22 cellular contexts compared by ENCODE assay signal in the genomic region with DNA sequence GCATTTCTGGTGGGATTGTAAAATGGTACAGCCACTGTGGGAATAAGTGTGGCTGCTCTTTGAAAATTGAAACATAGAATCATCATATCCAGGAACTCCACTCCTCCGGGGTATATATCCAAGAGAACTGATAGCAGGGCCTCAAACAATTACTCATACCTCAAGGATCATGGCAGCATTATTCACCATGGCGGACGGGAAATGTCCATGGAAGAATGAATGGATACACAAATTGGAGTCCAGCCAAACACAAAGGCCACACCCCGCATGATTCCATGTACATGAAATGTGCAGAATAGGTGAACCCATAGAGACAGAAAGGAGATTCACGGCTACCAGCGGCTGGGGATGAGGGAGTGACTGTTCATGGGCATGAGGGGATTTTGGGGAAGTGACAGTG. TPM values are rescaled to one million over a fixed set of nuclear protein-coding genes. Genes with fewer than 3 reads are reported as not detected.
DNase-seq lines count a peak whose midpoint lies in the region; ATAC-seq and TF ChIP-seq lines count a peak whose summit lies in the region.
"Had no signal": no experiment of that assay in that cellular context is flagged by ENCODE, and none has a peak within 500 bp of the region (broad histone marks: within the 10 kb centered on the region; RNA-seq: fewer than 3 reads in every experiment).

No MANE protein-coding gene starts in this region.

- POLR2A ChIA-PET in IMR-90 (lab: Charles Lee; ENCODE audit: unreplicated experiment), result no interaction called here

- H3K27ac Mint-ChIP-seq in progenitor cell of endocrine pancreas, result no peak overlapping the region
- H3K27ac Mint-ChIP-seq: activated B cell treated with CpG ODN at 0.5 μM for 24 hours; activated CD4-positive, alpha-beta memory T cell treated with anti-CD3 and anti-CD28 coated beads, Interleukin-2, amount 10 ng/mL, durations not matched to agents 7 days and 5 days; neural progenitor cell had no signal

- BruUV-seq in IMR-90 (replicated peaks; lab: Mats Ljungman, UMichigan), result no TSS peak

- H3K27me3 ChIP-seq in BLaER1 (no peaks in the 10 kb centered on the region), IMR-90 (ENCODE audit: control insufficient read depth, insufficient read depth, low read length) (no peaks in the 10 kb centered on the region)
- H3K27me3 ChIP-seq: body of pancreas, colonic mucosa, neural progenitor cell, Peyer's patch had no signal

- H4K91ac ChIP-seq in IMR-90 (ENCODE audit: insufficient read depth, low read depth, low read length), result no peak overlapping the region

- 100% methylated on average over 1 of the region's 6 CpGs; no CpG with 5 or more reads in 1 of the 2 experiments for WGBS in IMR-90 (ENCODE audit: extremely low coverage in 2 of 2, insufficient read length in 1 of 2), 2 experiments

- H3K27me3 Mint-ChIP-seq in progenitor cell of endocrine pancreas, result peaks cover 5% of the 10 kb centered on the region

- no peak overlapping the region for H2BK20ac ChIP-seq in IMR-90 (ENCODE audit: low read depth, low read length)

- H3K36me3 Mint-ChIP-seq in progenitor cell of endocrine pancreas (ENCODE audit: insufficient read depth), result no peaks in the 10 kb centered on the region
- H3K36me3 Mint-ChIP-seq: neural progenitor cell had no signal

- no peaks in the 10 kb centered on the region for H3K4me1 Mint-ChIP-seq in progenitor cell of endocrine pancreas (ENCODE audit: low read depth)
- H3K4me1 Mint-ChIP-seq: activated B cell treated with CpG ODN at 0.5 μM for 24 hours; activated CD4-positive, alpha-beta memory T cell treated with anti-CD3 and anti-CD28 coated beads, Interleukin-2, amount 10 ng/mL, durations not matched to agents 7 days and 5 days had no signal

- H3K79me1 ChIP-seq in IMR-90 (ENCODE audit: low read depth in 1 of 2, low read length in 2 of 2), result no peaks in the 10 kb centered on the region

- no peaks in the 10 kb centered on the region for H3K9me1 ChIP-seq in IMR-90 (ENCODE audit: insufficient read depth, low read length)

- intact Hi-C loops in IMR-90 (cut with micrococcal nuclease), result no loop called here

- CTCF ChIA-PET in IMR-90 (lab: Yijun Ruan, JAX), result no interaction called here

- peaks cover 26% of the 10 kb centered on the region for H3K9me3 ChIP-seq in BLaER1
- peaks cover 13% of the 10 kb centered on the region for H3K9me3 ChIP-seq in IMR-90 (ENCODE audit: control insufficient read depth, insufficient read depth, low read length)
- H3K9me3 ChIP-seq: colonic mucosa, prostate gland, SK-N-SH had no signal

- H3K27ac ChIP-seq in BLaER1 (no peak overlapping the region), IMR-90 (ENCODE audit: insufficient read depth, low read length) (no peak overlapping the region)
- H3K27ac ChIP-seq: body of pancreas, colonic mucosa, GM23248, neural progenitor cell, Peyer's patch, prostate gland had no signal

- peak overlapping the region; percentile 81 for H3K4me2 ChIP-seq in BLaER1
- no peak overlapping the region for H3K4me2 ChIP-seq in IMR-90 (ENCODE audit: low read depth, low read length)
- H3K4me2 ChIP-seq: neural progenitor cell, SK-N-SH had no signal

- no peak overlapping the region for H3K56ac ChIP-seq in IMR-90 (ENCODE audit: extremely low read depth, insufficient read depth, low read length)

- peak overlapping the region; percentile 21 for H2AFZ ChIP-seq in IMR-90 (replicated peaks; ENCODE audit: low read length, poor library complexity)
- H2AFZ ChIP-seq: GM23248 had no signal

- TF ChIP-seq RAD21 in IMR-90 (IDR thresholded peaks at IDR 0.05; ENCODE audit: low read length), result no peak

- no peak overlapping the region for H2AK9ac ChIP-seq in IMR-90 (replicated peaks; ENCODE audit: low read depth, low read length, poor library complexity)

- TF ChIP-seq POLR2A in IMR-90 (IDR thresholded peaks at IDR 0.05; ENCODE audit: low read depth, low read length), result no peak

- no peak overlapping the region for H3K4ac ChIP-seq in IMR-90 (ENCODE audit: low read depth, low read length)

- in situ Hi-C loops in IMR-90 (cut with MboI; ENCODE audit: low sequenced_read_pairs), result no loop called here

- dilution Hi-C loops in IMR-90 (cut with HindIII; ENCODE audit: low sequenced_read_pairs, unreplicated experiment), result no loop called here

- peaks cover 3% of the 10 kb centered on the region for H3K9me3 Mint-ChIP-seq in progenitor cell of endocrine pancreas (ENCODE audit: low read depth)

- H2BK5ac ChIP-seq in IMR-90 (ENCODE audit: low read depth, low read length, poor library complexity, severe bottlenecking), result no peak overlapping the region

- H2BK15ac ChIP-seq in IMR-90 (ENCODE audit: low read depth, low read length), result no peak overlapping the region

- H3K23ac ChIP-seq in IMR-90 (ENCODE audit: low read depth, low read length), result no peak overlapping the region

- no peak for ATAC-seq in IMR-90 (ENCODE audit: low read depth)

- DNase-seq in IMR-90, result no peak
- DNase-seq in amniotic epithelial cell (ENCODE audit: low read depth), result peak; percentile 83
- DNase-seq in glomerular visceral epithelial cell (ENCODE audit: extremely low spot score), result peak; percentile 31
- no peak for DNase-seq in activated CD8-positive, alpha-beta memory T cell treated with anti-CD3 and anti-CD28 coated beads, Interleukin-2, amount 50 U/mL, for 4 hours
- no peak for DNase-seq in progenitor cell of endocrine pancreas (ENCODE audit: low spot score, unreplicated experiment)
- DNase-seq in DMS53 treated with DMSO at 0.1 percent for 48 hours (lab: John Stamatoyannopoulos, UW; ENCODE audit: unreplicated experiment), result no peak
- DNase-seq in NK-92 (lab: John Stamatoyannopoulos, UW; ENCODE audit: unreplicated experiment), result no peak
- DNase-seq: activated B cell treated with CpG ODN at 0.5 μM for 24 hours; activated CD4-positive, alpha-beta memory T cell treated with anti-CD3 and anti-CD28 coated beads, Interleukin-2, amount 10 ng/mL, durations not matched to agents 7 days and 5 days; activated effector memory CD4-positive, alpha-beta T cell treated with anti-CD3 and anti-CD28 coated beads, Interleukin-2, amount 50 U/mL, for 16 hours; activated T-cell treated with anti-CD3 and anti-CD28 coated beads for 4 hours; colonic mucosa; GM23248; KG1; NCI-H1930; Peyer's patch; SK-N-SH; trophoblast cell had no signal

- no peak overlapping the region for H3K18ac ChIP-seq in IMR-90 (ENCODE audit: low read depth, low read length)

- no peak for TF ChIP-seq CTCF in IMR-90 (conservative IDR thresholded peaks at IDR 0.05; ENCODE audit: low read depth, low read length)
- no peak for TF ChIP-seq CTCF in progenitor cell of endocrine pancreas (IDR thresholded peaks at IDR 0.05; ENCODE audit: unreplicated experiment)

- H3K14ac ChIP-seq in IMR-90 (replicated peaks; ENCODE audit: low read depth, low read length), result no peak overlapping the region

- no peak overlapping the region for H4K5ac ChIP-seq in IMR-90 (ENCODE audit: low read depth, low read length)

- H4K20me1 ChIP-seq in BLaER1 (no peaks in the 10 kb centered on the region), IMR-90 (ENCODE audit: insufficient read depth, low read length) (no peaks in the 10 kb centered on the region)

- H4K8ac ChIP-seq in IMR-90 (ENCODE audit: low read depth in 2 of 2, low read length in 2 of 2), result no peak overlapping the region

- peaks cover 17% of the 10 kb centered on the region for H3K4me1 ChIP-seq in BLaER1
- no peaks in the 10 kb centered on the region for H3K4me1 ChIP-seq in IMR-90 (ENCODE audit: control insufficient read depth, insufficient read depth, low read length)
- H3K4me1 ChIP-seq: body of pancreas, colonic mucosa, prostate gland had no signal

- no peak overlapping the region for H2AK5ac ChIP-seq in IMR-90 (ENCODE audit: low read depth, low read length)

- no peaks in the 10 kb centered on the region for H3K36me3 ChIP-seq in BLaER1
- H3K36me3 ChIP-seq in IMR-90 (ENCODE audit: control insufficient read depth, insufficient read depth, low read length), result no peaks in the 10 kb centered on the region
- H3K36me3 ChIP-seq: colonic mucosa, neural progenitor cell, Peyer's patch, prostate gland had no signal

- no peak overlapping the region for H3K4me3 Mint-ChIP-seq in progenitor cell of endocrine pancreas (ENCODE audit: low read depth)
- H3K4me3 Mint-ChIP-seq: activated B cell treated with CpG ODN at 0.5 μM for 24 hours; activated CD4-positive, alpha-beta memory T cell treated with anti-CD3 and anti-CD28 coated beads, Interleukin-2, amount 10 ng/mL, durations not matched to agents 7 days and 5 days; neural progenitor cell had no signal

- no peak overlapping the region for H3K4me3 ChIP-seq in BLaER1
- H3K4me3 ChIP-seq in IMR-90 (ENCODE audit: insufficient read depth, low read depth, low read length), result no peak overlapping the region
- H3K4me3 ChIP-seq: body of pancreas, colonic mucosa, GM23248, neural progenitor cell, Peyer's patch, prostate gland had no signal

- H2BK120ac ChIP-seq in IMR-90 (ENCODE audit: low read depth, low read length), result no peak overlapping the region

- H3K9ac ChIP-seq in BLaER1 (no peak overlapping the region), IMR-90 (ENCODE audit: low read depth, low read length) (no peak overlapping the region)
- H3K9ac ChIP-seq: GM23248, neural progenitor cell, SK-N-SH had no signal

TF ChIP-seq in IMR-90, 13 proteins besides CTCF, POLR2A, EP300 and RAD21 (continues in another document):
- TF ChIP-seq MXI1 (IDR thresholded peaks at IDR 0.05; ENCODE audit: borderline replicate concordance, low read depth, low read length) (no peak), CHD1 (IDR thresholded peaks at IDR 0.05; ENCODE audit: low read depth, low read length) (no peak), BHLHE40 (IDR thresholded peaks at IDR 0.05; ENCODE audit: low read depth, low read length) (no peak), RFX5 (IDR thresholded peaks at IDR 0.05; ENCODE audit: low read depth, low read length) (no peak)
- TF ChIP-seq, protein P1, sequence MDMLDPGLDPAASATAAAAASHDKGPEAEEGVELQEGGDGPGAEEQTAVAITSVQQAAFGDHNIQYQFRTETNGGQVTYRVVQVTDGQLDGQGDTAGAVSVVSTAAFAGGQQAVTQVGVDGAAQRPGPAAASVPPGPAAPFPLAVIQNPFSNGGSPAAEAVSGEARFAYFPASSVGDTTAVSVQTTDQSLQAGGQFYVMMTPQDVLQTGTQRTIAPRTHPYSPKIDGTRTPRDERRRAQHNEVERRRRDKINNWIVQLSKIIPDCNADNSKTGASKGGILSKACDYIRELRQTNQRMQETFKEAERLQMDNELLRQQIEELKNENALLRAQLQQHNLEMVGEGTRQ (IDR thresholded peaks at IDR 0.05; ENCODE audit: low read depth, low read length), result no peak

RNA-seq across cellular contexts. Expression of gene NCOR2, which starts 13.9 kb away (rescaled TPM):
- total RNA-seq in IMR-90 (2012; rRNA removed) (12.9 and 15.3 TPM in 2 replicates), progenitor cell of endocrine pancreas (218 and 251 TPM in 2 replicates)
- polyA plus RNA-seq in IMR-90 (2012; rRNA removed), result 40.8 and 50.2 TPM in 2 replicates
- polyA plus RNA-seq in IMR-90 (2012; cell fraction: cytosol; rRNA removed), result 55.0 and 56.1 TPM in 2 replicates
- 151 and 276 TPM in 2 replicates for polyA plus RNA-seq in IMR-90 (2012; cell fraction: nucleus; rRNA removed; ENCODE audit: low replicate concordance)

Comparison
In these comparisons a context has a peak if more than half of its experiments do, and no peak if none do; other contexts are left out.
1. DNase-seq: peak in amniotic epithelial cell (single experiment) and glomerular visceral epithelial cell (single experiment); none in IMR-90 (single experiment), activated CD8-positive, alpha-beta memory T cell treated with anti-CD3 and anti-CD28 coated beads, Interleukin-2, amount 50 U/mL, for 4 hours (single experiment), progenitor cell of endocrine pancreas (single experiment), DMS53 treated with DMSO at 0.1 percent for 48 hours (single experiment) and NK-92 (single experiment).
2. RNA of gene NCOR2, which starts 13.9 kb away (total RNA-seq): 218 to 251 TPM in progenitor cell of endocrine pancreas; 12.9 to 15.3 TPM in IMR-90; every median in the first group is over 10 times any median in the second.